In the genomic region with DNA sequence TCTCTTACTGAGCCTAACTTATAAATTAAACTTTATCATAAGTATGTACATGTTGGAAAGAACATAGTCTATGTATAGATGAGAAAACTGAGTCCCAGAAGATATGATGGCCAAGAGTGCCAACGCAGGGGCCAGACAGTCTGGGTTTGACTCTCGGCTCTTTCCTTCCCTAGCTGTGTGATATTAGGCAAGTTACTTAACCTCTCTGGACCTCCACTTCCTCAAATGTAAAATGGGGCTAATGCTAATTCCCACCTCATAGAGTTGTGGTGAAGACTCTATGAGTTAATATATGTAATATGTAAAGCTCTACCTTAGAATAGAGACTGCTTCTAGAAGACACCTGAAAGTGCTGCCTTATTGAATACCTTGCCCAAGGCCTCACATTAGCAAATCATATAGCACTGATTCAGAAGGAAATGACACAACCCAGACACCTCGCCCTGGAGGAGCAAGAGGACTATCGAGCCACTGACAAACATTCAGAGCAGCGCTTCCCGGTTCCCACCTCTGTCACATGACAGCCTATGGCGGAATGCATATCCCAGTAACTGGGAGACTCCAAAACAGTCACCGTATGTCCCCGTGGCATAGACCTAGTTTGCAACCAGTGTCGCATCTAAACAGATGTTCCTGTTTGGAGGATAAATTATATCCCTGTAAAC, we compare ENCODE assay signal across 11 cellular contexts. TPM values are rescaled to one million over a fixed set of nuclear protein-coding genes. Genes with fewer than 3 reads are reported as not detected.
A peak's percentile ranks its signal among the peaks of the same experiment; 100 is the strongest.
DNase-seq lines count a peak whose midpoint lies in the region; ATAC-seq and TF ChIP-seq lines count a peak whose summit lies in the region.
"Had no signal": no experiment of that assay in that cellular context is flagged by ENCODE, and none has a peak within 500 bp of the region (broad histone marks: within the 10 kb centered on the region; RNA-seq: fewer than 3 reads in every experiment).

No MANE protein-coding gene starts in this region.

- H3K23ac ChIP-seq in neuronal stem cell (ENCODE audit: low read depth, low read length, poor library complexity) = no peak overlapping the region

- POLR2A ChIA-PET in RWPE1 (lab: Yijun Ruan, JAX; ENCODE audit: low non-redundant PET) = no interaction called here

- H2BK12ac ChIP-seq in neuronal stem cell (ENCODE audit: low read length) = no peak overlapping the region

- no peak overlapping the region for H3K27ac ChIP-seq in RWPE1
- no peak overlapping the region for H3K27ac ChIP-seq in neuronal stem cell (replicated peaks; ENCODE audit: low read length)
- H3K27ac ChIP-seq: 22Rv1, lower lobe of right lung, prostate gland had no signal

- H3K9ac ChIP-seq in neuronal stem cell (ENCODE audit: low read depth, low read length, poor library complexity) = no peak overlapping the region

- H3K79me1 ChIP-seq in neuronal stem cell (ENCODE audit: low read depth, low read length) = no peaks in the 10 kb centered on the region

- DNase-seq in NCI-H2029 (lab: John Stamatoyannopoulos, UW) (peak; percentile 62), NCI-H2029 treated with DMSO at 0.1 percent for 48 hours (lab: John Stamatoyannopoulos, UW) (no peak), RWPE1 (ENCODE audit: low spot score) (peak; percentile 45), middle frontal gyrus (ENCODE audit: extremely low spot score, low spot score) (peak; percentile 7), neuronal stem cell (ENCODE audit: low spot score) (no peak), NCI-H187 treated with DMSO at 0.1 percent for 48 hours (lab: John Stamatoyannopoulos, UW) (no peak)
- no peak for DNase-seq in NK-92 treated with Interleukin-12 subunit alpha and Interleukin-12 subunit beta, amount 100 ng/mL, for 24 hours (lab: John Stamatoyannopoulos, UW)

- WGBS in neuronal stem cell (ENCODE audit: extremely low coverage in 2 of 2, insufficient read length in 2 of 2, insufficient replicate concordance in 1 of 2), 2 donors = no CpG with 5 or more reads among the region's 10 CpGs

- no peak overlapping the region for H2BK120ac ChIP-seq in neuronal stem cell (ENCODE audit: low read depth, low read length)

- H4K8ac ChIP-seq in neuronal stem cell (ENCODE audit: low read depth, low read length) = no peak overlapping the region

- no peaks in the 10 kb centered on the region for H3K36me3 ChIP-seq in neuronal stem cell (replicated peaks in 1 of 2; ENCODE audit: control insufficient read depth in 2 of 2, insufficient read depth in 2 of 2, low read length in 2 of 2)
- H3K36me3 ChIP-seq: lower lobe of right lung, prostate gland had no signal

- no peak overlapping the region for H2AFZ ChIP-seq in neuronal stem cell (ENCODE audit: low read length)

- H3K4me3 ChIP-seq in neuronal stem cell (ENCODE audit: low read length in 2 of 2) = no peak overlapping the region
- H3K4me3 ChIP-seq: lower lobe of right lung, prostate gland had no signal

- H3K27me3 ChIP-seq in neuronal stem cell (ENCODE audit: control insufficient read depth in 3 of 3, insufficient read depth in 3 of 3, low read depth in 1 of 3, low read length in 3 of 3) = peaks cover 0 to 32% (median under 1%) of the 10 kb centered on the region in 3 experiments

- H4K91ac ChIP-seq in neuronal stem cell (ENCODE audit: low read depth, low read length, poor library complexity) = no peak overlapping the region

- H3K18ac ChIP-seq in neuronal stem cell (ENCODE audit: low read length) = no peak overlapping the region

- no peak overlapping the region for H3K14ac ChIP-seq in neuronal stem cell (ENCODE audit: low read length)

- no peak for TF ChIP-seq CTCF in RWPE1 (conservative IDR thresholded peaks at IDR 0.05; ENCODE audit: low read depth)

- no peak overlapping the region for H2AK5ac ChIP-seq in neuronal stem cell (ENCODE audit: low read depth, low read length)

- no peak overlapping the region for H3K4me2 ChIP-seq in neuronal stem cell (ENCODE audit: insufficient read depth, low read length, poor library complexity, severe bottlenecking)

- no peak overlapping the region for H3K4ac ChIP-seq in neuronal stem cell (ENCODE audit: low read length)

- H3K4me1 ChIP-seq in neuronal stem cell (ENCODE audit: control insufficient read depth in 2 of 2, insufficient read depth in 1 of 2, low read depth in 1 of 2, low read length in 2 of 2) = no peaks in the 10 kb centered on the region
- H3K4me1 ChIP-seq: lower lobe of right lung, prostate gland had no signal

- peak; percentile 24 for ATAC-seq in HG02588 (IDR thresholded peaks at IDR 0.05; ENCODE audit: unreplicated experiment)

- H2BK15ac ChIP-seq in neuronal stem cell (ENCODE audit: low read length) = no peak overlapping the region

- H3K9me3 ChIP-seq in neuronal stem cell (replicated peaks in 1 of 2; ENCODE audit: control insufficient read depth in 2 of 2, insufficient read depth in 1 of 2, low read depth in 1 of 2, low read length in 2 of 2) = no peaks in the 10 kb centered on the region
- H3K9me3 ChIP-seq: lower lobe of right lung, prostate gland had no signal

- CTCF ChIA-PET in RWPE1 (lab: Yijun Ruan, JAX) = interaction anchor here (0.5 to 2.9 kb wide), 24 partner anchors 9 to 357 kb away, joined by 3 to 25 read pairs (median 5); a partner anchor contains a TSS

- no peak overlapping the region for H2BK5ac ChIP-seq in neuronal stem cell (ENCODE audit: low read length)

RNA-seq across cellular contexts. Expression of a gene that starts 11.3 kb away (rescaled TPM):
- 22.5 TPM for polyA plus RNA-seq in neuronal stem cell (2013, experiment 1 of 2)
- 21.0 TPM for polyA plus RNA-seq in neuronal stem cell (2013, experiment 2 of 2)

RNA-seq across cellular contexts. Expression of a gene that starts 25.1 kb away (rescaled TPM):
- polyA plus RNA-seq in neuronal stem cell (2013, experiment 1 of 2) = 0.13 TPM
- polyA plus RNA-seq in neuronal stem cell (2013, experiment 2 of 2) = 0.11 TPM

RNA-seq across cellular contexts. Expression of a gene that starts 36.7 kb away (rescaled TPM):
- not detected for polyA plus RNA-seq in neuronal stem cell (2013, experiment 1 of 2)
- polyA plus RNA-seq in neuronal stem cell (2013, experiment 2 of 2) = not detected

RNA-seq across cellular contexts. Expression of a gene that starts 45.5 kb away (rescaled TPM):
- polyA plus RNA-seq in neuronal stem cell (2013, experiment 1 of 2) = not detected
- not detected for polyA plus RNA-seq in neuronal stem cell (2013, experiment 2 of 2)

Comparison
In these comparisons a context has a peak if more than half of its experiments do, and no peak if none do; other contexts are left out.
1. DNase-seq: peak in NCI-H2029 (single experiment), RWPE1 (single experiment) and middle frontal gyrus (single experiment); none in NCI-H2029 treated with DMSO at 0.1 percent for 48 hours (single experiment), neuronal stem cell (single experiment), NCI-H187 treated with DMSO at 0.1 percent for 48 hours (single experiment) and NK-92 treated with Interleukin-12 subunit alpha and Interleukin-12 subunit beta, amount 100 ng/mL, for 24 hours (single experiment).